1 cellular context compared by ENCODE assay signal in genomic region chr19:2170219-2170618, GRCh38.
TF ChIP-seq lines count a peak whose summit lies in the region.

No MANE protein-coding gene starts in this region.

TF ChIP-seq in HEK293, 187 proteins besides CTCF, POLR2A, EP300 and RAD21 (continued from another document):
- TF ChIP-seq PRDM2 (tag by site-specific recombination; IDR thresholded peaks at IDR 0.05; ENCODE audit: borderline replicate concordance) (no peak), IKZF3 (tag by site-specific recombination; IDR thresholded peaks at IDR 0.05) (peak; percentile 35; the same call in 1 of the 2 replicates), ZNF2 (tag by site-specific recombination; IDR thresholded peaks at IDR 0.05) (no peak), SALL2 (tag by site-specific recombination; IDR thresholded peaks at IDR 0.05; ENCODE audit: borderline replicate concordance) (no peak), OSR2 (tag by site-specific recombination; IDR thresholded peaks at IDR 0.05) (no peak), ZNF19 (tag by site-specific recombination; IDR thresholded peaks at IDR 0.05; ENCODE audit: low read depth) (no peak), HOXC10 (CRISPR knock-in tag; IDR thresholded peaks at IDR 0.05) (no peak), ZNF274 (IDR thresholded peaks at IDR 0.05; ENCODE audit: low read length) (no peak), ZNF274 (tag by site-specific recombination; IDR thresholded peaks at IDR 0.05; ENCODE audit: borderline replicate concordance) (no peak), ZXDB (tag by site-specific recombination; IDR thresholded peaks at IDR 0.05) (no peak), ZNF670 (tag by site-specific recombination; IDR thresholded peaks at IDR 0.05; ENCODE audit: low read depth) (no peak)
